In genomic region chr1:53547321-53547720, GRCh38 we compare ENCODE assay signal across 21 cellular contexts.
DNase-seq lines count a peak whose midpoint lies in the region; ATAC-seq and TF ChIP-seq lines count a peak whose summit lies in the region.
"Had no signal": no experiment of that assay in that cellular context is flagged by ENCODE, and none has a peak within 500 bp of the region (broad histone marks: within the 10 kb centered on the region; RNA-seq: fewer than 3 reads in every experiment).

No MANE protein-coding gene starts in this region.

- H3K36me3 ChIP-seq in heart right ventricle (no peaks in the 10 kb centered on the region), mucosa of descending colon (ENCODE audit: low read depth) (no peaks in the 10 kb centered on the region), transverse colon (no peaks in the 10 kb centered on the region)
- H3K36me3 ChIP-seq: MG63 had no signal

- no peak for TF ChIP-seq EP300 in transverse colon (IDR thresholded peaks at IDR 0.05; ENCODE audit: low read depth)

- in situ Hi-C loops in transverse colon (cut with MboI; ENCODE audit: low pct_ligation_motif_present in 1 of 4, low pct_unique_long_range_greater_than_20kb in 1 of 4, low sequenced_read_pairs in 3 of 4) = no loop called here

- H3K27me3 ChIP-seq in heart right ventricle = peaks cover 0 to 29% (median 8%) of the 10 kb centered on the region in 7 donors
- no peaks in the 10 kb centered on the region for H3K27me3 ChIP-seq in transverse colon
- H3K27me3 ChIP-seq: MG63 had no signal

- no peak overlapping the region for H3K27ac Mint-ChIP-seq in progenitor cell of endocrine pancreas
- H3K27ac Mint-ChIP-seq: CD14-positive monocyte had no signal

- peaks cover 2% of the 10 kb centered on the region for H3K4me1 Mint-ChIP-seq in progenitor cell of endocrine pancreas (ENCODE audit: low read depth)
- H3K4me1 Mint-ChIP-seq: CD14-positive monocyte had no signal

- intact Hi-C loops in Right ventricle myocardium superior (cut with DNase I) (no loop called here), heart right ventricle (cut with DNase I) (no loop called here), mucosa of descending colon (cut with DNase I, micrococcal nuclease) (no loop called here), transverse colon (cut with DNase I; ENCODE audit: low total_unique reads) (no loop called here)

- H3K27me3 Mint-ChIP-seq in progenitor cell of endocrine pancreas = peaks cover 18% of the 10 kb centered on the region

- WGBS in heart right ventricle, 2 donors = 84 to 89% methylated on average over 7 of the region's 7 CpGs
- WGBS in transverse colon (ENCODE audit: low coverage in 1 of 2), 2 donors = 91% methylated on average over 7 of the region's 7 CpGs; no CpG with 5 or more reads in 1 of the 2 donors

- no peak for TF ChIP-seq CTCF in heart right ventricle (IDR thresholded peaks at IDR 0.05)
- no peak for TF ChIP-seq CTCF in coronary artery (IDR thresholded peaks at IDR 0.05)
- no peak for TF ChIP-seq CTCF in mucosa of descending colon (IDR thresholded peaks at IDR 0.05)
- TF ChIP-seq CTCF in transverse colon (IDR thresholded peaks at IDR 0.05) = no peak
- no peak for TF ChIP-seq CTCF in progenitor cell of endocrine pancreas (IDR thresholded peaks at IDR 0.05; ENCODE audit: unreplicated experiment)

- H3K4me3 ChIP-seq in heart right ventricle = no peak overlapping the region
- no peak overlapping the region for H3K4me3 ChIP-seq in coronary artery
- no peak overlapping the region for H3K4me3 ChIP-seq in mucosa of descending colon
- H3K4me3 ChIP-seq in transverse colon = no peak overlapping the region
- H3K4me3 ChIP-seq: MG63 had no signal

- no peak for ATAC-seq in Right ventricle myocardium superior (ENCODE audit: poor library complexity)
- no peak for ATAC-seq in heart right ventricle
- no peak for ATAC-seq in mucosa of descending colon
- no peak for ATAC-seq in GM18909 (IDR thresholded peaks at IDR 0.05; ENCODE audit: poor library complexity, unreplicated experiment)

- TF ChIP-seq POLR2A in transverse colon (IDR thresholded peaks at IDR 0.05) = no peak

- H3K27ac ChIP-seq in heart right ventricle (no peak overlapping the region), coronary artery (no peak overlapping the region), transverse colon (no peak overlapping the region)

- no peaks in the 10 kb centered on the region for H3K9me3 Mint-ChIP-seq in progenitor cell of endocrine pancreas (ENCODE audit: low read depth)
- H3K9me3 Mint-ChIP-seq: CD14-positive monocyte, H9 had no signal

- H3K9me3 ChIP-seq in heart right ventricle (no peaks in the 10 kb centered on the region), mucosa of descending colon (no peaks in the 10 kb centered on the region), transverse colon (no peaks in the 10 kb centered on the region)
- H3K9me3 ChIP-seq: MG63 had no signal

- H3K4me3 Mint-ChIP-seq in progenitor cell of endocrine pancreas (ENCODE audit: low read depth) = no peak overlapping the region
- H3K4me3 Mint-ChIP-seq: CD14-positive monocyte, H9 had no signal

- peaks cover 0 to 7% (median 0%) of the 10 kb centered on the region in 9 donors for H3K4me1 ChIP-seq in heart right ventricle
- no peaks in the 10 kb centered on the region for H3K4me1 ChIP-seq in mucosa of descending colon (ENCODE audit: low read depth)
- H3K4me1 ChIP-seq in transverse colon = no peaks in the 10 kb centered on the region

- no peaks in the 10 kb centered on the region for H3K36me3 Mint-ChIP-seq in progenitor cell of endocrine pancreas (ENCODE audit: insufficient read depth)
- H3K36me3 Mint-ChIP-seq: CD14-positive monocyte had no signal

- DNase-seq in Right ventricle myocardium superior (peak; percentile 26), heart right ventricle (no peak), coronary artery (ENCODE audit: low spot score) (peak; percentile 71), mucosa of descending colon (peak in 2 of 3 donors; percentile 12 to 19), transverse colon (peak; percentile 3), NCI-H1694 (lab: John Stamatoyannopoulos, UW) (no peak), progenitor cell of endocrine pancreas (ENCODE audit: low spot score, unreplicated experiment) (no peak)
- DNase-seq: ACHN, AML-193, COR-L47, DMS153, EL, H9, MG63, NCI-H1092, NCI-H146, NCI-H2081 treated with DMSO at 0.1 percent for 48 hours, NCI-H510A treated with DMSO at 0.1 percent for 48 hours, NCI-H82 had no signal

Comparison
In these comparisons a context has a peak if more than half of its experiments do, and no peak if none do; other contexts are left out.
1. DNase-seq: peak in Right ventricle myocardium superior (single experiment), coronary artery (single experiment), mucosa of descending colon (2 of 3) and transverse colon (single experiment); none in heart right ventricle (0 of 2), NCI-H1694 (single experiment) and progenitor cell of endocrine pancreas (single experiment).